ENCODE assay signal across 11 cellular contexts in genomic region chr15:85382942-85383341, GRCh38. TPM values are rescaled to one million over a fixed set of nuclear protein-coding genes. Genes with fewer than 3 reads are reported as not detected.
DNase-seq lines count a peak whose midpoint lies in the region; TF ChIP-seq lines count a peak whose summit lies in the region.
"Had no signal": no experiment of that assay in that cellular context is flagged by ENCODE, and none has a peak within 500 bp of the region (broad histone marks: within the 10 kb centered on the region; RNA-seq: fewer than 3 reads in every experiment).

No MANE protein-coding gene starts in this region.

- intact Hi-C loops in activated CD4-positive, alpha-beta T cell treated with anti-CD3 and anti-CD28 coated beads, Interleukin-2, amount 10 ng/mL, durations not matched to agents 24 days and 14 days (cut with micrococcal nuclease): loop anchor here (5.0 to 10.0 kb wide), 3 partner anchors 59 to 312 kb away; no protein-coding TSS in a partner anchor
- intact Hi-C loops in OCI-LY7 (cut with micrococcal nuclease; ENCODE audit: unreplicated experiment) (loop anchor here (1.0 to 10.0 kb wide), 5 partner anchors 21 to 322 kb away; no protein-coding TSS in a partner anchor), sigmoid colon (cut with DNase I) (loop anchor here (5.0 kb wide), 2 partner anchors 104 to 119 kb away; no protein-coding TSS in a partner anchor)

- no peaks in the 10 kb centered on the region for H3K9me3 ChIP-seq in OCI-LY7 (ENCODE audit: low read length)
- no peaks in the 10 kb centered on the region for H3K9me3 ChIP-seq in sigmoid colon

- H3K36me3 Mint-ChIP-seq in activated CD4-positive, alpha-beta T cell treated with anti-CD3 and anti-CD28 coated beads, Interleukin-2, amount 10 ng/mL, durations not matched to agents 24 days and 14 days (ENCODE audit: low read depth): peaks cover 20% of the 10 kb centered on the region

- peak overlapping the region; percentile 34 for H3K4me3 Mint-ChIP-seq in activated CD4-positive, alpha-beta T cell treated with anti-CD3 and anti-CD28 coated beads, Interleukin-2, amount 10 ng/mL, durations not matched to agents 24 days and 14 days

- peaks cover 18% of the 10 kb centered on the region; the same call in 1 of the 2 replicates for H4K20me1 ChIP-seq in OCI-LY7 (ENCODE audit: insufficient read depth, low read length)

- BruUV-seq in OCI-LY7 (replicated peaks; lab: Mats Ljungman, UMichigan): no TSS peak

- peak overlapping the region; percentile 78 for H3K4me2 ChIP-seq in OCI-LY7 (ENCODE audit: low read length)

- TF ChIP-seq POLR2A in sigmoid colon (IDR thresholded peaks at IDR 0.05): no peak

- H3K79me2 ChIP-seq in OCI-LY7 (ENCODE audit: insufficient read depth, low read depth, low read length): peaks cover 70% of the 10 kb centered on the region

- TF ChIP-seq EP300 in sigmoid colon (IDR thresholded peaks at IDR 0.05): no peak

- POLR2A ChIA-PET in OCI-LY7 (lab: Charles Lee): interaction anchor here (0.6 to 14.6 kb wide), 11 partner anchors 11 to 176 kb away, joined by 3 to 335 read pairs (median 9); no protein-coding TSS in a partner anchor

- no peaks in the 10 kb centered on the region for H3K27me3 ChIP-seq in sigmoid colon

- H3K27me3 Mint-ChIP-seq in activated CD4-positive, alpha-beta T cell treated with anti-CD3 and anti-CD28 coated beads, Interleukin-2, amount 10 ng/mL, durations not matched to agents 24 days and 14 days: no peaks in the 10 kb centered on the region

- WGBS in sigmoid colon, 2 donors: 86% methylated on average over 4 of the region's 4 CpGs

- H3K27ac Mint-ChIP-seq in activated CD4-positive, alpha-beta T cell treated with anti-CD3 and anti-CD28 coated beads, Interleukin-2, amount 10 ng/mL, durations not matched to agents 24 days and 14 days: no peak overlapping the region

- H3K9me2 ChIP-seq in OCI-LY7 (ENCODE audit: insufficient read depth, low read length): no peaks in the 10 kb centered on the region

- H3K4me1 ChIP-seq in OCI-LY7 (ENCODE audit: insufficient read depth, low read length, poor library complexity, severe bottlenecking) (peaks cover 57% of the 10 kb centered on the region), sigmoid colon (peaks cover 0 to 35% (median 22%) of the 10 kb centered on the region in 4 donors)

- TF ChIP-seq CTCF in OCI-LY7 (conservative IDR thresholded peaks at IDR 0.05; ENCODE audit: low read length) (no peak), epithelial cell of proximal tubule (conservative IDR thresholded peaks at IDR 0.05; ENCODE audit: low read depth, low read length) (no peak), sigmoid colon (IDR thresholded peaks at IDR 0.05) (no peak)

- H2AFZ ChIP-seq in OCI-LY7 (ENCODE audit: low read length): no peak overlapping the region

- peak overlapping the region; percentile 88 for H3K27ac ChIP-seq in OCI-LY7 (ENCODE audit: low read depth, low read length, poor library complexity, severe bottlenecking)
- peak overlapping the region; percentile 93 to 98 (median 97) for H3K27ac ChIP-seq in sigmoid colon

- H3K9me3 Mint-ChIP-seq in activated CD4-positive, alpha-beta T cell treated with anti-CD3 and anti-CD28 coated beads, Interleukin-2, amount 10 ng/mL, durations not matched to agents 24 days and 14 days: no peaks in the 10 kb centered on the region

- CTCF ChIA-PET in OCI-LY7 (lab: Charles Lee; ENCODE audit: unreplicated experiment): interaction anchor here (1.1 to 1.2 kb wide), 3 partner anchors 17 to 93 kb away, joined by 3 to 4 read pairs (median 3); no protein-coding TSS in a partner anchor

- peaks cover 47% of the 10 kb centered on the region for H3K4me1 Mint-ChIP-seq in activated CD4-positive, alpha-beta T cell treated with anti-CD3 and anti-CD28 coated beads, Interleukin-2, amount 10 ng/mL, durations not matched to agents 24 days and 14 days

- H3K36me3 ChIP-seq in OCI-LY7 (ENCODE audit: insufficient read depth, low read length): peaks cover 39% of the 10 kb centered on the region
- H3K36me3 ChIP-seq in sigmoid colon: no peaks in the 10 kb centered on the region

- H3K4me3 ChIP-seq in OCI-LY7 (ENCODE audit: low read depth, low read length, poor library complexity, severe bottlenecking): peak overlapping the region; percentile 86
- peak overlapping the region; percentile 73 for H3K4me3 ChIP-seq in epithelial cell of proximal tubule (ENCODE audit: low read depth, low read length)
- H3K4me3 ChIP-seq in sigmoid colon: peak overlapping the region in 2 of 4 donors; percentile 65 to 97
- H3K4me3 ChIP-seq: K562 had no signal

- no peak for DNase-seq in activated CD4-positive, alpha-beta T cell treated with anti-CD3 and anti-CD28 coated beads, Interleukin-2, amount 10 ng/mL, durations not matched to agents 24 days and 14 days
- DNase-seq in activated CD4-positive, alpha-beta T cell treated with anti-CD3 and anti-CD28 coated beads for 4 hours: no peak
- DNase-seq in OCI-LY7 (ENCODE audit: low spot score) (no peak), epithelial cell of proximal tubule (ENCODE audit: low read depth) (no peak), sigmoid colon (no peak), NCI-H1436 treated with DMSO at 0.1 percent for 48 hours (lab: John Stamatoyannopoulos, UW) (no peak)
- no peak for DNase-seq in stimulated activated CD4-positive, alpha-beta T cell treated with anti-CD3 and anti-CD28 coated beads, Interleukin-12 subunit alpha, Interleukin-12 subunit beta, amount 100 ng/mL, for 4 hours
- no peak for DNase-seq in activated CD8-positive, alpha-beta memory T cell treated with anti-CD3 and anti-CD28 coated beads for 24 hours
- DNase-seq: central memory CD4-positive, alpha-beta T cell; SHP77 treated with DMSO at 0.1 percent for 48 hours had no signal

RNA-seq across cellular contexts. Expression of gene AKAP13, which starts 2.5 kb away (rescaled TPM):
- total RNA-seq in activated CD4-positive, alpha-beta T cell treated with anti-CD3 and anti-CD28 coated beads, Interleukin-2, amount 10 ng/mL, durations not matched to agents 24 days and 14 days: 68.5 and 71.3 TPM in 2 replicates
- total RNA-seq in OCI-LY7 (2014; rRNA removed; shearing (Covaris generic)): 124 and 140 TPM in 2 replicates
- total RNA-seq in OCI-LY7 (2022): 250 and 261 TPM in 2 replicates
- total RNA-seq in epithelial cell of proximal tubule: 23.4 and 40.9 TPM in 2 replicates
- total RNA-seq in sigmoid colon: 100 to 1,000 TPM in 3 of 4 donors, 10 to 100 TPM in 1; 98.5 to 142 (median 126) TPM
- 10 to 100 TPM; 21.6 to 73.7 (median 43.0) TPM for polyA plus RNA-seq in sigmoid colon
